Comparison of ENCODE assay signal across 10 cellular contexts in genomic region chrX:153764786-153765137, GRCh38. TPM values are rescaled to one million over a fixed set of nuclear protein-coding genes. Genes with fewer than 3 reads are reported as not detected.
DNase-seq lines count a peak whose midpoint lies in the region; ATAC-seq and TF ChIP-seq lines count a peak whose summit lies in the region.
"Had no signal": no experiment of that assay in that cellular context is flagged by ENCODE, and none has a peak within 500 bp of the region (broad histone marks: within the 10 kb centered on the region; RNA-seq: fewer than 3 reads in every experiment).

No MANE protein-coding gene starts in this region.

- no peak overlapping the region for H3K27ac Mint-ChIP-seq in activated T-cell treated with anti-CD3 and anti-CD28 coated beads, Interleukin-2, amount 50 U/mL, for 24 hours
- H3K27ac Mint-ChIP-seq: activated CD4-positive, alpha-beta T cell treated with anti-CD3 and anti-CD28 coated beads for 36 hours; naive B cell had no signal

- H3K4me3 ChIP-seq in foreskin fibroblast (ENCODE audit: low read depth in 1 of 2, low read length in 2 of 2) (peak overlapping the region; percentile 50 to 59), upper lobe of left lung (peak overlapping the region in 1 of 4 donors; percentile 38)

- no peak for ATAC-seq in activated T-cell treated with anti-CD3 and anti-CD28 coated beads, Interleukin-2, amount 50 U/mL, for 4 hours
- no peak for ATAC-seq in upper lobe of left lung (ENCODE audit: low FRiP score in 2 of 2)
- ATAC-seq in HG03442 (IDR thresholded peaks at IDR 0.05; ENCODE audit: unreplicated experiment) = no peak

- no peaks in the 10 kb centered on the region for H3K36me3 Mint-ChIP-seq in activated T-cell treated with anti-CD3 and anti-CD28 coated beads, Interleukin-2, amount 50 U/mL, for 4 hours (ENCODE audit: insufficient read depth)
- no peaks in the 10 kb centered on the region for H3K36me3 Mint-ChIP-seq in activated T-cell treated with anti-CD3 and anti-CD28 coated beads, Interleukin-2, amount 50 U/mL, for 24 hours (ENCODE audit: low read depth)
- H3K36me3 Mint-ChIP-seq: naive B cell had no signal

- peaks cover 7% of the 10 kb centered on the region for H3K4me1 Mint-ChIP-seq in activated T-cell treated with anti-CD3 and anti-CD28 coated beads, Interleukin-2, amount 50 U/mL, for 4 hours (ENCODE audit: low read depth)
- peaks cover 16% of the 10 kb centered on the region for H3K4me1 Mint-ChIP-seq in activated T-cell treated with anti-CD3 and anti-CD28 coated beads, Interleukin-2, amount 50 U/mL, for 24 hours (ENCODE audit: low read depth)

- H3K27ac ChIP-seq in upper lobe of left lung = peak overlapping the region; percentile 35 to 72 (median 59)

- TF ChIP-seq EP300 in upper lobe of left lung (IDR thresholded peaks at IDR 0.05) = no peak

- H3K4me1 ChIP-seq in upper lobe of left lung = peaks cover 0 to 13% (median 6%) of the 10 kb centered on the region in 4 donors

- no peak for TF ChIP-seq CTCF in foreskin fibroblast (IDR thresholded peaks at IDR 0.05; ENCODE audit: low read depth, low read length)
- TF ChIP-seq CTCF in upper lobe of left lung (IDR thresholded peaks at IDR 0.05) = no peak

- no peaks in the 10 kb centered on the region for H3K9me3 Mint-ChIP-seq in activated T-cell treated with anti-CD3 and anti-CD28 coated beads, Interleukin-2, amount 50 U/mL, for 4 hours
- no peaks in the 10 kb centered on the region for H3K9me3 Mint-ChIP-seq in activated T-cell treated with anti-CD3 and anti-CD28 coated beads, Interleukin-2, amount 50 U/mL, for 24 hours
- H3K9me3 Mint-ChIP-seq: naive B cell had no signal

- no peaks in the 10 kb centered on the region for H3K9me3 ChIP-seq in upper lobe of left lung

- no peaks in the 10 kb centered on the region for H3K36me3 ChIP-seq in upper lobe of left lung

- H3K27me3 Mint-ChIP-seq in activated T-cell treated with anti-CD3 and anti-CD28 coated beads, Interleukin-2, amount 50 U/mL, for 4 hours (ENCODE audit: low read depth) = no peaks in the 10 kb centered on the region
- peaks cover 13% of the 10 kb centered on the region for H3K27me3 Mint-ChIP-seq in activated T-cell treated with anti-CD3 and anti-CD28 coated beads, Interleukin-2, amount 50 U/mL, for 24 hours
- H3K27me3 Mint-ChIP-seq: activated CD4-positive, alpha-beta T cell treated with anti-CD3 and anti-CD28 coated beads for 36 hours had no signal

- 89% methylated on average over 4 of the region's 7 CpGs; no CpG with 5 or more reads in 1 of the 2 donors for WGBS in upper lobe of left lung, 2 donors

- no peak overlapping the region for H3K4me3 Mint-ChIP-seq in activated T-cell treated with anti-CD3 and anti-CD28 coated beads, Interleukin-2, amount 50 U/mL, for 4 hours
- no peak overlapping the region for H3K4me3 Mint-ChIP-seq in activated T-cell treated with anti-CD3 and anti-CD28 coated beads, Interleukin-2, amount 50 U/mL, for 24 hours
- H3K4me3 Mint-ChIP-seq: activated CD4-positive, alpha-beta T cell treated with anti-CD3 and anti-CD28 coated beads for 36 hours; naive B cell had no signal

- no peaks in the 10 kb centered on the region for H3K27me3 ChIP-seq in upper lobe of left lung

- DNase-seq in activated T-cell treated with anti-CD3 and anti-CD28 coated beads, Interleukin-2, amount 50 U/mL, for 4 hours = peak; percentile 3
- no peak for DNase-seq in activated T-cell treated with anti-CD3 and anti-CD28 coated beads, Interleukin-2, amount 50 U/mL, for 24 hours
- DNase-seq in foreskin fibroblast = no peak
- peak in 1 of 2 donors; percentile 24 for DNase-seq in upper lobe of left lung
- DNase-seq in UCSD-AML1 (lab: John Stamatoyannopoulos, UW; ENCODE audit: unreplicated experiment) = no peak
- DNase-seq: ACHN; activated CD4-positive, alpha-beta T cell treated with anti-CD3 and anti-CD28 coated beads for 36 hours; naive B cell; NCI-H1048 had no signal

- no peak for TF ChIP-seq POLR2A in upper lobe of left lung (IDR thresholded peaks at IDR 0.05)

RNA-seq across cellular contexts. Expression of gene PLXNB3, which starts 0.7 kb away (rescaled TPM):
- under 1 TPM; 0.40 to 0.66 (median 0.46) TPM for total RNA-seq in activated T-cell treated with anti-CD3 and anti-CD28 coated beads, Interleukin-2, amount 50 U/mL, for 4 hours
- 10 to 100 TPM in 1 of 6 donors, 1 to 10 TPM in 5; 1.3 to 21.0 (median 2.9) TPM for total RNA-seq in upper lobe of left lung

RNA-seq across cellular contexts. Expression of gene SRPK3, which starts 16.1 kb away (rescaled TPM):
- total RNA-seq in activated T-cell treated with anti-CD3 and anti-CD28 coated beads, Interleukin-2, amount 50 U/mL, for 4 hours = not detected
- total RNA-seq in upper lobe of left lung = under 1 TPM in 4 of 6 donors, not detected in 2; 0.20 to 0.44 (median 0.23) TPM
- total RNA-seq: activated CD4-positive, alpha-beta T cell treated with anti-CD3 and anti-CD28 coated beads for 36 hours had no signal

RNA-seq across cellular contexts. Expression of gene IDH3G, which starts 29.4 kb away (rescaled TPM):
- 10 to 100 TPM; 60.8 to 64.2 (median 62.7) TPM for total RNA-seq in activated T-cell treated with anti-CD3 and anti-CD28 coated beads, Interleukin-2, amount 50 U/mL, for 4 hours
- 10 to 100 TPM; 43.5 to 98.5 (median 57.4) TPM for total RNA-seq in upper lobe of left lung

RNA-seq across cellular contexts. Expression of gene SSR4, which starts 29.7 kb away (rescaled TPM):
- 100 to 1,000 TPM; 295 to 341 (median 296) TPM for total RNA-seq in activated T-cell treated with anti-CD3 and anti-CD28 coated beads, Interleukin-2, amount 50 U/mL, for 4 hours
- total RNA-seq in upper lobe of left lung = 100 to 1,000 TPM in 4 of 6 donors, 10 to 100 TPM in 2; 70.2 to 328 (median 172) TPM

RNA-seq across cellular contexts. Expression of gene ABCD1, which starts 40.1 kb away (rescaled TPM):
- 1 to 10 TPM; 2.6 to 3.4 (median 3.1) TPM for total RNA-seq in activated T-cell treated with anti-CD3 and anti-CD28 coated beads, Interleukin-2, amount 50 U/mL, for 4 hours
- 10 to 100 TPM in 5 of 6 donors, 1 to 10 TPM in 1; 9.8 to 28.1 (median 17.9) TPM for total RNA-seq in upper lobe of left lung
